In the genomic region with DNA sequence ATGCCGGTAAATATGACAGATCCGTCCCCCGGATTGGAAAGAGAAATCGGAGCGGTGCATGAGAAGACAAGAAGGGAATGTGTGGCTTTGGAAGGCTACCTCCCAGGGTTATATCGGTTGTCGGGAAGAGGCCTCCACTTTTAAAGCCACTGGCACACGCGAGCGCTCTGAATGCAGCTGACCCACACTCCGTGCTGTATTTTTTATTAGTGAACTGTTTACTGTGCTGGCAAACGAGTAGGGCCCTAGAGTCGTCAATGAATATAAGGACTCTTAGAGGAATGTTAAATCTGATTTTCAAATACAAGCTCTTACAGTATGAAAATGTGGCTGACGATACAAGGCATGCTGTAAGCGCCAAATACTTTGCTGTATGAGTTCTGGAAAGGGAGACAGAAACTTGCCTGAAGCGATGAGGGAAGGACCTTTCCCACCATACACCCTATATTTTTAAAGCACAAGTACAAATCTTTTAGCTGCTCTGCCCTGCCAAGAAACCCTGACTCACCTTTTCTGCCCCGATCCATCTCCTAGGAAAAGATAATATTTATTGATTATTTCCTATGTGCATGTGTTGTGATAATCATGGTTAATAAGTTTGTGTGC, we compare ENCODE assay signal across 8 cellular contexts. TPM values are rescaled to one million over a fixed set of nuclear protein-coding genes. Genes with fewer than 3 reads are reported as not detected.
DNase-seq lines count a peak whose midpoint lies in the region; ATAC-seq, FAIRE-seq and TF ChIP-seq lines count a peak whose summit lies in the region.

No MANE protein-coding gene starts in this region.

- H3K36me3 ChIP-seq in HepG2 (replicated peaks in 1 of 2; ENCODE audit: control insufficient read depth in 1 of 2, insufficient read depth in 2 of 2, low read length in 2 of 2) (no peaks in the 10 kb centered on the region), tibial nerve (no peaks in the 10 kb centered on the region)

- H3K9me3 ChIP-seq in HepG2 (ENCODE audit: low read length) (no peaks in the 10 kb centered on the region), tibial nerve (no peaks in the 10 kb centered on the region)

- WGBS in HepG2 (ENCODE audit: low lambda C conversion rate): 2% methylated on average over 17 of the region's 17 CpGs
- 4 to 5% methylated on average over 17 of the region's 17 CpGs for WGBS in tibial nerve, 2 donors

- H3K27me3 Mint-ChIP-seq in brain: peaks cover 11% of the 10 kb centered on the region

- intact Hi-C loops in HepG2 (cut with micrococcal nuclease; ENCODE audit: unreplicated experiment): loop anchor here (2.0 to 10.0 kb wide), 3 partner anchors 29 to 289 kb away; a partner anchor contains a TSS

- no peak for TF ChIP-seq CTCF in brain (conservative IDR thresholded peaks at IDR 0.05)
- no peak for TF ChIP-seq CTCF in HepG2 (CRISPR knock-in tag; IDR thresholded peaks at IDR 0.05)
- TF ChIP-seq CTCF in tibial nerve (IDR thresholded peaks at IDR 0.05): no peak

- FAIRE-seq in HepG2 (lab: Jason Lieb, UNC): no peak

- CTCF ChIA-PET in HepG2 (lab: Yijun Ruan, JAX; ENCODE audit: low intra/inter-chr PET ratio, low total read pairs): no interaction called here

- peak overlapping the region; percentile 28 for H2AFZ ChIP-seq in HepG2 (ENCODE audit: low read length)

- H3K27ac ChIP-seq in HepG2 (ENCODE audit: extremely low read length, insufficient read depth, low read length): peak overlapping the region; percentile 91
- peak overlapping the region; percentile 79 to 95 (median 90) for H3K27ac ChIP-seq in tibial nerve

- TF ChIP-seq RAD21 in HepG2 (CRISPR knock-in tag; IDR thresholded peaks at IDR 0.05): no peak

- no peaks in the 10 kb centered on the region for H3K9me3 Mint-ChIP-seq in brain

- H3K9ac ChIP-seq in HepG2 (ENCODE audit: insufficient read depth, low read depth, low read length): peak overlapping the region; percentile 84

- H4K20me1 ChIP-seq in HepG2 (ENCODE audit: insufficient read depth, low read length): no peaks in the 10 kb centered on the region

- peak; percentile 0 for ATAC-seq in HG03565 (IDR thresholded peaks at IDR 0.05; ENCODE audit: unreplicated experiment)
- peak; percentile 21 for ATAC-seq in HepG2
- ATAC-seq in HG02970 (IDR thresholded peaks at IDR 0.05; ENCODE audit: low FRiP score, unreplicated experiment): no peak

- peaks cover 26% of the 10 kb centered on the region for H3K79me2 ChIP-seq in HepG2 (ENCODE audit: insufficient read depth, low read length)

- peak overlapping the region; percentile 72 to 88 (median 80) for H3K4me3 ChIP-seq in HepG2 (replicated peaks in 1 of 3; ENCODE audit: insufficient read depth in 1 of 3, low read depth in 2 of 3, low read length in 3 of 3)
- H3K4me3 ChIP-seq in tibial nerve: peak overlapping the region; percentile 62 to 85 (median 82)

- in situ Hi-C loops in HepG2 (cut with HindIII; ENCODE audit: extremely low pct_ligation_motif_present, low pct_unique_long_range_greater_than_20kb): no loop called here

- H3K4me1 ChIP-seq in HepG2 (ENCODE audit: insufficient read depth, low read length) (peaks cover 52% of the 10 kb centered on the region), tibial nerve (peaks cover 0 to 30% (median 17%) of the 10 kb centered on the region in 4 donors)

- peak overlapping the region; percentile 88 to 99 (median 94) for H3K27ac Mint-ChIP-seq in brain

- peak overlapping the region; percentile 89 to 96 (median 93) for H3K4me3 Mint-ChIP-seq in brain

- no peaks in the 10 kb centered on the region; a peak in 1 of 5 replicates for H3K27me3 ChIP-seq in HepG2 (ENCODE audit: control insufficient read depth in 1 of 2, insufficient read depth in 2 of 2, low read length in 2 of 2)
- H3K27me3 ChIP-seq in tibial nerve: no peaks in the 10 kb centered on the region

- H3K4me1 Mint-ChIP-seq in brain: peaks cover 74% of the 10 kb centered on the region

- POLR2A ChIA-PET in HepG2 (lab: Yijun Ruan, JAX): interaction anchor here (1.1 to 6.4 kb wide), 5 partner anchors 12 to 196 kb away, joined by 3 to 75 read pairs (median 4); a partner anchor contains a TSS

- peak; percentile 94 for DNase-seq in EH (ENCODE audit: low read depth)
- DNase-seq in HepG2 (ENCODE audit: low spot score): no peak
- no peak for DNase-seq in tibial nerve (ENCODE audit: low spot score in 2 of 2)
- no peak for DNase-seq in midbrain (lab: John Stamatoyannopoulos, UW)
- DNase-seq in cerebellum (ENCODE audit: low spot score): no peak

- H3K4me2 ChIP-seq in HepG2 (ENCODE audit: low read depth, low read length): peak overlapping the region; percentile 87

- H3K36me3 Mint-ChIP-seq in brain: no peaks in the 10 kb centered on the region

- TF ChIP-seq POLR2A in HepG2 (IDR thresholded peaks at IDR 0.05; ENCODE audit: insufficient read depth in 1 of 2, low read depth in 2 of 2, low read length in 2 of 2) (no peak), tibial nerve (IDR thresholded peaks at IDR 0.05) (no peak)

- TSS peak; percentile 62 for BruUV-seq in HepG2 (replicated peaks; lab: Mats Ljungman, UMichigan)

- TF ChIP-seq EP300 in HepG2 (IDR thresholded peaks at IDR 0.05; ENCODE audit: low read depth in 2 of 2, low read length in 2 of 2) (no peak), HepG2 (CRISPR knock-in tag; IDR thresholded peaks at IDR 0.05; ENCODE audit: borderline replicate concordance) (no peak), tibial nerve (IDR thresholded peaks at IDR 0.05) (no peak)

RNA-seq across cellular contexts. Expression of a gene that starts 15.8 kb away (rescaled TPM):
- 31.5 TPM for polyA plus RNA-seq in brain (ENCODE audit: insufficient read depth, low read depth, low replicate concordance)
- total RNA-seq in HepG2 (2016; rRNA removed; fragmentation: Illumina TruSeq; extraction: Trizol): 21.3 and 25.3 TPM in 2 replicates
- 19.0 and 22.8 TPM in 2 replicates for total RNA-seq in HepG2 (2016; cell fraction: cytosol; rRNA removed; fragmentation: Illumina TruSeq; extraction: Trizol; ENCODE audit: low read depth)
- 17.5 and 24.4 TPM in 2 replicates for total RNA-seq in HepG2 (2016; cell fraction: insoluble cytoplasmic fraction; rRNA removed; fragmentation: Illumina TruSeq; extraction: Trizol)
- 10.5 and 13.3 TPM in 2 replicates for total RNA-seq in HepG2 (2016; cell fraction: membrane; rRNA removed; fragmentation: Illumina TruSeq; extraction: Trizol)
- total RNA-seq in HepG2 (2016; cell fraction: nucleus; rRNA removed; fragmentation: Illumina TruSeq; extraction: Trizol): 37.3 and 46.8 TPM in 2 replicates
- 17.9 and 19.9 TPM in 2 replicates for polyA plus RNA-seq in HepG2 (2011; rRNA removed)
- polyA plus RNA-seq in HepG2 (2011; cell fraction: cytosol; rRNA removed): 4.1 and 7.8 TPM in 2 replicates
- polyA plus RNA-seq in HepG2 (2011; cell fraction: nucleus; rRNA removed): 21.0 and 24.2 TPM in 2 replicates
- polyA plus RNA-seq in HepG2 (2012): 13.1 and 13.2 TPM in 2 replicates
- polyA plus RNA-seq in HepG2 (2016; cell fraction: cytosol; fragmentation: Illumina TruSeq; extraction: Trizol; ENCODE audit: low read depth): 1.9 and 2.2 TPM in 2 replicates
- 13.1 and 13.9 TPM in 2 replicates for polyA plus RNA-seq in HepG2 (2016; cell fraction: insoluble cytoplasmic fraction; fragmentation: Illumina TruSeq; extraction: Trizol; ENCODE audit: low read depth)
- polyA plus RNA-seq in HepG2 (2016; cell fraction: membrane; fragmentation: Illumina TruSeq; extraction: Trizol; ENCODE audit: low read depth): 5.0 and 6.4 TPM in 2 replicates
- 48.1 and 50.4 TPM in 2 replicates for polyA plus RNA-seq in HepG2 (2016; cell fraction: nucleus; fragmentation: Illumina TruSeq; extraction: Trizol; ENCODE audit: insufficient read depth, low read depth)
- polyA minus RNA-seq in HepG2 (2011; rRNA and poly(A)+ RNA removed; ENCODE audit: low replicate concordance): 4.8 and 10.2 TPM in 2 replicates
- polyA minus RNA-seq in HepG2 (2011; cell fraction: cytosol; rRNA and poly(A)+ RNA removed): 9.5 and 10.0 TPM in 2 replicates
- polyA minus RNA-seq in HepG2 (2011; cell fraction: nucleus; rRNA and poly(A)+ RNA removed): 53.9 and 54.2 TPM in 2 replicates
- 100 to 1,000 TPM in 1 of 4 donors, 10 to 100 TPM in 3; 84.5 to 124 (median 88.8) TPM for total RNA-seq in tibial nerve
- total RNA-seq in cerebellum: 306 TPM

RNA-seq across cellular contexts. Expression of a gene that starts 17.6 kb away (rescaled TPM):
- 6.9 TPM for polyA plus RNA-seq in brain (ENCODE audit: insufficient read depth, low read depth, low replicate concordance)
- total RNA-seq in HepG2 (2016; rRNA removed; fragmentation: Illumina TruSeq; extraction: Trizol): 19.5 and 27.5 TPM in 2 replicates
- total RNA-seq in HepG2 (2016; cell fraction: cytosol; rRNA removed; fragmentation: Illumina TruSeq; extraction: Trizol; ENCODE audit: low read depth): 2.4 and 3.1 TPM in 2 replicates
- total RNA-seq in HepG2 (2016; cell fraction: insoluble cytoplasmic fraction; rRNA removed; fragmentation: Illumina TruSeq; extraction: Trizol): 21.0 and 26.4 TPM in 2 replicates
- 5.4 and 6.2 TPM in 2 replicates for total RNA-seq in HepG2 (2016; cell fraction: membrane; rRNA removed; fragmentation: Illumina TruSeq; extraction: Trizol)
- total RNA-seq in HepG2 (2016; cell fraction: nucleus; rRNA removed; fragmentation: Illumina TruSeq; extraction: Trizol): 14.5 and 15.6 TPM in 2 replicates
- 6.4 and 6.9 TPM in 2 replicates for polyA plus RNA-seq in HepG2 (2011; rRNA removed)
- polyA plus RNA-seq in HepG2 (2011; cell fraction: cytosol; rRNA removed): 6.7 and 8.2 TPM in 2 replicates
- 4.0 and 5.3 TPM in 2 replicates for polyA plus RNA-seq in HepG2 (2011; cell fraction: nucleus; rRNA removed)
- polyA plus RNA-seq in HepG2 (2012): 15.6 and 19.2 TPM in 2 replicates
- 2.3 and 2.4 TPM in 2 replicates for polyA plus RNA-seq in HepG2 (2016; cell fraction: cytosol; fragmentation: Illumina TruSeq; extraction: Trizol; ENCODE audit: low read depth)
- 38.1 and 40.4 TPM in 2 replicates for polyA plus RNA-seq in HepG2 (2016; cell fraction: insoluble cytoplasmic fraction; fragmentation: Illumina TruSeq; extraction: Trizol; ENCODE audit: low read depth)
- polyA plus RNA-seq in HepG2 (2016; cell fraction: membrane; fragmentation: Illumina TruSeq; extraction: Trizol; ENCODE audit: low read depth): 4.2 and 4.7 TPM in 2 replicates
- 17.1 and 19.6 TPM in 2 replicates for polyA plus RNA-seq in HepG2 (2016; cell fraction: nucleus; fragmentation: Illumina TruSeq; extraction: Trizol; ENCODE audit: insufficient read depth, low read depth)
- 1.8 and 3.3 TPM in 2 replicates for polyA minus RNA-seq in HepG2 (2011; rRNA and poly(A)+ RNA removed; ENCODE audit: low replicate concordance)
- 3.5 and 3.7 TPM in 2 replicates for polyA minus RNA-seq in HepG2 (2011; cell fraction: cytosol; rRNA and poly(A)+ RNA removed)
- 7.6 and 9.1 TPM in 2 replicates for polyA minus RNA-seq in HepG2 (2011; cell fraction: nucleus; rRNA and poly(A)+ RNA removed)
- total RNA-seq in tibial nerve: 10 to 100 TPM; 14.3 to 19.4 (median 17.0) TPM
- total RNA-seq in cerebellum: 10.5 TPM

RNA-seq across cellular contexts. Expression of a gene that starts 39.7 kb away (rescaled TPM):
- polyA plus RNA-seq in brain (ENCODE audit: insufficient read depth, low read depth, low replicate concordance): not detected
- total RNA-seq in HepG2 (2016; rRNA removed; fragmentation: Illumina TruSeq; extraction: Trizol): not detected in 2 replicates
- not detected in 2 replicates for total RNA-seq in HepG2 (2016; cell fraction: cytosol; rRNA removed; fragmentation: Illumina TruSeq; extraction: Trizol; ENCODE audit: low read depth)
- total RNA-seq in HepG2 (2016; cell fraction: insoluble cytoplasmic fraction; rRNA removed; fragmentation: Illumina TruSeq; extraction: Trizol): not detected in 2 replicates
- not detected in 2 replicates for total RNA-seq in HepG2 (2016; cell fraction: membrane; rRNA removed; fragmentation: Illumina TruSeq; extraction: Trizol)
- not detected in 2 replicates for total RNA-seq in HepG2 (2016; cell fraction: nucleus; rRNA removed; fragmentation: Illumina TruSeq; extraction: Trizol)
- not detected in 2 replicates for polyA plus RNA-seq in HepG2 (2011; rRNA removed)
- 0.13 TPM in 1 of 2 replicates, not detected in the other for polyA plus RNA-seq in HepG2 (2011; cell fraction: cytosol; rRNA removed)
- not detected in 2 replicates for polyA plus RNA-seq in HepG2 (2011; cell fraction: nucleus; rRNA removed)
- polyA plus RNA-seq in HepG2 (2012): not detected in 2 replicates
- not detected in 2 replicates for polyA plus RNA-seq in HepG2 (2016; cell fraction: cytosol; fragmentation: Illumina TruSeq; extraction: Trizol; ENCODE audit: low read depth)
- polyA plus RNA-seq in HepG2 (2016; cell fraction: insoluble cytoplasmic fraction; fragmentation: Illumina TruSeq; extraction: Trizol; ENCODE audit: low read depth): not detected in 2 replicates
- not detected in 2 replicates for polyA plus RNA-seq in HepG2 (2016; cell fraction: membrane; fragmentation: Illumina TruSeq; extraction: Trizol; ENCODE audit: low read depth)
- not detected in 2 replicates for polyA plus RNA-seq in HepG2 (2016; cell fraction: nucleus; fragmentation: Illumina TruSeq; extraction: Trizol; ENCODE audit: insufficient read depth, low read depth)
- 0.44 TPM in 1 of 2 replicates, not detected in the other for polyA minus RNA-seq in HepG2 (2011; rRNA and poly(A)+ RNA removed; ENCODE audit: low replicate concordance)
- polyA minus RNA-seq in HepG2 (2011; cell fraction: cytosol; rRNA and poly(A)+ RNA removed): not detected in 2 replicates
- polyA minus RNA-seq in HepG2 (2011; cell fraction: nucleus; rRNA and poly(A)+ RNA removed): not detected in 2 replicates
- 10 to 100 TPM in 1 of 4 donors, 1 to 10 TPM in 3; 3.1 to 17.4 (median 4.8) TPM for total RNA-seq in tibial nerve
- total RNA-seq in cerebellum: 3.6 TPM
